1 cellular context compared by ENCODE assay signal in genomic region chr11:18384157-18384641, GRCh38.
TF ChIP-seq lines count a peak whose summit lies in the region.

No MANE protein-coding gene starts in this region.

TF ChIP-seq in K562, 482 proteins besides CTCF, POLR2A, EP300 and RAD21 (continued from another document):
- no peak for TF ChIP-seq TFE3 (CRISPR knock-in tag; IDR thresholded peaks at IDR 0.05)
- TF ChIP-seq POLR3G (IDR thresholded peaks at IDR 0.05; ENCODE audit: extremely low read depth, insufficient read length, insufficient replicate concordance), result no peak
- TF ChIP-seq ZBTB7A (IDR thresholded peaks at IDR 0.05; ENCODE audit: borderline replicate concordance, control insufficient read depth, low read depth, low read length), result no peak
- peak; percentile 34; the same call in 1 of the 2 replicates for TF ChIP-seq SPI1 (IDR thresholded peaks at IDR 0.05; ENCODE audit: borderline replicate concordance, low read depth, low read length)
- TF ChIP-seq ZNF395 (CRISPR knock-in tag; IDR thresholded peaks at IDR 0.05), result peak; percentile 86
- peak; percentile 63 for TF ChIP-seq ZKSCAN8 (CRISPR knock-in tag; IDR thresholded peaks at IDR 0.05)
- TF ChIP-seq, protein P1, sequence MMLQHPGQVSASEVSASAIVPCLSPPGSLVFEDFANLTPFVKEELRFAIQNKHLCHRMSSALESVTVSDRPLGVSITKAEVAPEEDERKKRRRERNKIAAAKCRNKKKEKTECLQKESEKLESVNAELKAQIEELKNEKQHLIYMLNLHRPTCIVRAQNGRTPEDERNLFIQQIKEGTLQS (IDR thresholded peaks at IDR 0.05), result no peak
- TF ChIP-seq, protein P1 (CRISPR knock-in tag; conservative IDR thresholded peaks at IDR 0.05), result no peak
- TF ChIP-seq RFX5 (IDR thresholded peaks at IDR 0.05; ENCODE audit: low read depth, low read length), result no peak
- peak; percentile 63; the same call in 1 of the 2 replicates for TF ChIP-seq ZNF589 (CRISPR knock-in tag; IDR thresholded peaks at IDR 0.05; ENCODE audit: low read depth)
- peak; percentile 44; the same call in 1 of the 2 replicates for TF ChIP-seq GABPB1 (CRISPR knock-in tag; IDR thresholded peaks at IDR 0.05)
- TF ChIP-seq MEF2A (IDR thresholded peaks at IDR 0.05; ENCODE audit: control insufficient read depth, low read depth, low read length), result 0 out of 2 replicates have a peak, but pooled peaks have one; percentile 7
- 0 out of 2 replicates have a peak, but pooled peaks have one; percentile 12 for TF ChIP-seq SMAD3 (CRISPR knock-in tag; conservative IDR thresholded peaks at IDR 0.05)
- no peak for TF ChIP-seq SRSF7 (optimal IDR thresholded peaks at IDR 0.05; ENCODE audit: low read depth, low read length)
- no peak for TF ChIP-seq KDM2B (CRISPR knock-in tag; IDR thresholded peaks at IDR 0.05)
- TF ChIP-seq ESRRB (CRISPR knock-in tag; IDR thresholded peaks at IDR 0.05; ENCODE audit: borderline replicate concordance), result no peak
- TF ChIP-seq, protein P2, sequence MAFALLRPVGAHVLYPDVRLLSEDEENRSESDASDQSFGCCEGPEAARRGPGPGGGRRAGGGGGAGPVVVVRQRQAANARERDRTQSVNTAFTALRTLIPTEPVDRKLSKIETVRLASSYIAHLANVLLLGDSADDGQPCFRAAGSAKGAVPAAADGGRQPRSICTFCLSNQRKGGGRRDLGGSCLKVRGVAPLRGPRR (CRISPR knock-in tag; IDR thresholded peaks at IDR 0.05), result no peak
- TF ChIP-seq RCOR1 (IDR thresholded peaks at IDR 0.05; ENCODE audit: borderline replicate concordance in 1 of 2, low read depth in 2 of 2, low read length in 2 of 2), result 0 out of 4 replicates have a peak, but pooled peaks of 1 of the 2 experiments have one; percentile 13
- peak; percentile 20; the same call in 1 of the 2 replicates for TF ChIP-seq LEF1 (IDR thresholded peaks at IDR 0.05)
- TF ChIP-seq ZNF583 (CRISPR knock-in tag; IDR thresholded peaks at IDR 0.05), result peak; percentile 28; the same call in 1 of the 2 replicates
- no peak for TF ChIP-seq NCOR1 (IDR thresholded peaks at IDR 0.05)
- no peak for TF ChIP-seq ZNF778 (CRISPR knock-in tag; IDR thresholded peaks at IDR 0.05)
- TF ChIP-seq DMBX1 (CRISPR knock-in tag; IDR thresholded peaks at IDR 0.05; ENCODE audit: borderline replicate concordance), result 0 out of 2 replicates have a peak, but pooled peaks have one; percentile 49
- TF ChIP-seq ZNF12 (CRISPR knock-in tag; IDR thresholded peaks at IDR 0.05), result peak; percentile 50; the same call in 1 of the 2 replicates
- TF ChIP-seq, protein P3, sequence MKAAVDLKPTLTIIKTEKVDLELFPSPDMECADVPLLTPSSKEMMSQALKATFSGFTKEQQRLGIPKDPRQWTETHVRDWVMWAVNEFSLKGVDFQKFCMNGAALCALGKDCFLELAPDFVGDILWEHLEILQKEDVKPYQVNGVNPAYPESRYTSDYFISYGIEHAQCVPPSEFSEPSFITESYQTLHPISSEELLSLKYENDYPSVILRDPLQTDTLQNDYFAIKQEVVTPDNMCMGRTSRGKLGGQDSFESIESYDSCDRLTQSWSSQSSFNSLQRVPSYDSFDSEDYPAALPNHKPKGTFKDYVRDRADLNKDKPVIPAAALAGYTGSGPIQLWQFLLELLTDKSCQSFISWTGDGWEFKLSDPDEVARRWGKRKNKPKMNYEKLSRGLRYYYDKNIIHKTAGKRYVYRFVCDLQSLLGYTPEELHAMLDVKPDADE (conservative IDR thresholded peaks at IDR 0.05; ENCODE audit: control insufficient read depth, low read depth, low read length), result 0 out of 2 replicates have a peak, but pooled peaks have one; percentile 40
- no peak for TF ChIP-seq ZBTB26 (CRISPR knock-in tag; IDR thresholded peaks at IDR 0.05)
- 0 out of 2 replicates have a peak, but pooled peaks have one; percentile 28 for TF ChIP-seq ZNF584 (CRISPR knock-in tag; IDR thresholded peaks at IDR 0.05; ENCODE audit: low read depth)
- peak; percentile 37; the same call in 1 of the 2 replicates for TF ChIP-seq ZNF444 (CRISPR knock-in tag; IDR thresholded peaks at IDR 0.05)
- TF ChIP-seq CCNT2 (IDR thresholded peaks at IDR 0.05; ENCODE audit: borderline replicate concordance, extremely low read depth, insufficient read length, low read depth, low read length), result no peak
- TF ChIP-seq, protein P4, sequence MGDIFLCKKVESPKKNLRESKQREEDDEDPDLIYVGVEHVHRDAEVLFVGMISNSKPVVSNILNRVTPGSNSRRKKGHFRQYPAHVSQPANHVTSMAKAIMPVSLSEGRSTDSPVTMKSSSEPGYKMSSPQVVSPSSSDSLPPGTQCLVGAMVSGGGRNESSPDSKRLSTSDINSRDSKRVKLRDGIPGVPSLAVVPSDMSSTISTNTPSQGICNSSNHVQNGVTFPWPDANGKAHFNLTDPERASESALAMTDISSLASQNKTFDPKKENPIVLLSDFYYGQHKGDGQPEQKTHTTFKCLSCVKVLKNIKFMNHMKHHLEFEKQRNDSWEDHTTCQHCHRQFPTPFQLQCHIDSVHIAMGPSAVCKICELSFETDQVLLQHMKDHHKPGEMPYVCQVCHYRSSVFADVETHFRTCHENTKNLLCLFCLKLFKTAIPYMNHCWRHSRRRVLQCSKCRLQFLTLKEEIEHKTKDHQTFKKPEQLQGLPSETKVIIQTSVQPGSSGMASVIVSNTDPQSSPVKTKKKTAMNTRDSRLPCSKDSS (IDR thresholded peaks at IDR 0.05; ENCODE audit: low read depth, partially characterized antibody), result no peak
- TF ChIP-seq KLF10 (CRISPR knock-in tag; IDR thresholded peaks at IDR 0.05), result no peak
- TF ChIP-seq ELF1 (tag; IDR thresholded peaks at IDR 0.05), result peak; percentile 83
- peak; percentile 83 for TF ChIP-seq ETV1 (tag; conservative IDR thresholded peaks at IDR 0.05; ENCODE audit: low read depth)
- TF ChIP-seq OTX1 (CRISPR knock-in tag; IDR thresholded peaks at IDR 0.05), result 0 out of 2 replicates have a peak, but pooled peaks have one; percentile 60
- no peak for TF ChIP-seq CBX2 (IDR thresholded peaks at IDR 0.05; ENCODE audit: insufficient read depth, low read length, poor library complexity, severe bottlenecking)
- TF ChIP-seq, protein P5, sequence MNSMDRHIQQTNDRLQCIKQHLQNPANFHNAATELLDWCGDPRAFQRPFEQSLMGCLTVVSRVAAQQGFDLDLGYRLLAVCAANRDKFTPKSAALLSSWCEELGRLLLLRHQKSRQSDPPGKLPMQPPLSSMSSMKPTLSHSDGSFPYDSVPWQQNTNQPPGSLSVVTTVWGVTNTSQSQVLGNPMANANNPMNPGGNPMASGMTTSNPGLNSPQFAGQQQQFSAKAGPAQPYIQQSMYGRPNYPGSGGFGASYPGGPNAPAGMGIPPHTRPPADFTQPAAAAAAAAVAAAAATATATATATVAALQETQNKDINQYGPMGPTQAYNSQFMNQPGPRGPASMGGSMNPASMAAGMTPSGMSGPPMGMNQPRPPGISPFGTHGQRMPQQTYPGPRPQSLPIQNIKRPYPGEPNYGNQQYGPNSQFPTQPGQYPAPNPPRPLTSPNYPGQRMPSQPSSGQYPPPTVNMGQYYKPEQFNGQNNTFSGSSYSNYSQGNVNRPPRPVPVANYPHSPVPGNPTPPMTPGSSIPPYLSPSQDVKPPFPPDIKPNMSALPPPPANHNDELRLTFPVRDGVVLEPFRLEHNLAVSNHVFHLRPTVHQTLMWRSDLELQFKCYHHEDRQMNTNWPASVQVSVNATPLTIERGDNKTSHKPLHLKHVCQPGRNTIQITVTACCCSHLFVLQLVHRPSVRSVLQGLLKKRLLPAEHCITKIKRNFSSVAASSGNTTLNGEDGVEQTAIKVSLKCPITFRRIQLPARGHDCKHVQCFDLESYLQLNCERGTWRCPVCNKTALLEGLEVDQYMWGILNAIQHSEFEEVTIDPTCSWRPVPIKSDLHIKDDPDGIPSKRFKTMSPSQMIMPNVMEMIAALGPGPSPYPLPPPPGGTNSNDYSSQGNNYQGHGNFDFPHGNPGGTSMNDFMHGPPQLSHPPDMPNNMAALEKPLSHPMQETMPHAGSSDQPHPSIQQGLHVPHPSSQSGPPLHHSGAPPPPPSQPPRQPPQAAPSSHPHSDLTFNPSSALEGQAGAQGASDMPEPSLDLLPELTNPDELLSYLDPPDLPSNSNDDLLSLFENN (IDR thresholded peaks at IDR 0.05; ENCODE audit: low read depth in 2 of 2, low read length in 2 of 2), result no peak
- 0 out of 2 replicates have a peak, but pooled peaks have one; percentile 11 for TF ChIP-seq ZNF79 (CRISPR knock-in tag; IDR thresholded peaks at IDR 0.05; ENCODE audit: low read depth)
